ENCODE assay signal across 34 cellular contexts in genomic region chr7:155781433-155781832, GRCh38. TPM values are rescaled to one million over a fixed set of nuclear protein-coding genes. Genes with fewer than 3 reads are reported as not detected.
"Had no signal": no experiment of that assay in that cellular context is flagged by ENCODE, and none has a peak within 500 bp of the region (broad histone marks: within the 10 kb centered on the region; RNA-seq: fewer than 3 reads in every experiment).

No MANE protein-coding gene starts in this region.

- H3K27me3 ChIP-seq: MG63, Peyer's patch had no signal

- H3K27ac Mint-ChIP-seq: activated CD4-positive, alpha-beta T cell treated with anti-CD3 and anti-CD28 coated beads for 36 hours; activated CD4-positive, alpha-beta T cell treated with anti-CD3 and anti-CD28 coated beads, Interleukin-2, amount 10 ng/mL, durations not matched to agents 7 days and 5 days; activated CD8-positive, alpha-beta T cell treated with anti-CD3 and anti-CD28 coated beads, Interleukin-2, amount 10 ng/mL, durations not matched to agents 7 days and 5 days; activated naive CD4-positive, alpha-beta T cell treated with anti-CD3 and anti-CD28 coated beads, Interleukin-2, amount 10 ng/mL, durations not matched to agents 7 days and 5 days; activated naive CD8-positive, alpha-beta T cell; activated naive CD8-positive, alpha-beta T cell treated with anti-CD3 and anti-CD28 coated beads, Interleukin-2, amount 50 U/mL, for 24 hours; T-helper 1 cell treated with Interleukin-12 subunit alpha and Interleukin-12 subunit beta and Interleukin-4 antibody, amounts not matched to agents 30 μg/mL and 1 μg/mL, for 36 hours; T-helper 2 cell treated with Interferon-gamma antibody and Interleukin-4, amounts not matched to agents 5 μg/mL and 100 μg/mL, for 36 hours had no signal

- ATAC-seq: activated CD4-positive, alpha-beta T cell treated with anti-CD3 and anti-CD28 coated beads for 36 hours; activated CD4-positive, CD25-positive, alpha-beta regulatory T cell treated with anti-CD3 and anti-CD28 coated beads, Interleukin-2, amount 50 U/mL, for 24 hours; activated CD8-positive, alpha-beta T cell treated with anti-CD3 and anti-CD28 coated beads, Interleukin-2, amount 10 ng/mL, durations not matched to agents 7 days and 5 days; activated naive CD8-positive, alpha-beta T cell treated with anti-CD3 and anti-CD28 coated beads, Interleukin-2, amount 50 U/mL, for 24 hours; activated T-cell treated with anti-CD3 and anti-CD28 coated beads, Interleukin-2, amount 50 U/mL, for 4 hours; PC-3 had no signal

- H3K9me3 ChIP-seq: MG63, Peyer's patch, SJSA1, SK-N-SH had no signal

- H3K4me1 ChIP-seq: Peyer's patch, SJSA1 had no signal

- H3K4me3 Mint-ChIP-seq: activated CD4-positive, alpha-beta T cell treated with anti-CD3 and anti-CD28 coated beads for 36 hours; activated CD4-positive, alpha-beta T cell treated with anti-CD3 and anti-CD28 coated beads, Interleukin-2, amount 10 ng/mL, durations not matched to agents 7 days and 5 days; activated CD8-positive, alpha-beta T cell treated with anti-CD3 and anti-CD28 coated beads, Interleukin-2, amount 10 ng/mL, durations not matched to agents 7 days and 5 days; activated naive CD4-positive, alpha-beta T cell treated with anti-CD3 and anti-CD28 coated beads, Interleukin-2, amount 10 ng/mL, durations not matched to agents 7 days and 5 days; activated naive CD8-positive, alpha-beta T cell; activated naive CD8-positive, alpha-beta T cell treated with anti-CD3 and anti-CD28 coated beads, Interleukin-2, amount 50 U/mL, for 24 hours; activated T-cell treated with anti-CD3 and anti-CD28 coated beads, Interleukin-2, amount 50 U/mL, for 4 hours; brain; T-helper 1 cell treated with Interleukin-12 subunit alpha and Interleukin-12 subunit beta and Interleukin-4 antibody, amounts not matched to agents 30 μg/mL and 1 μg/mL, for 36 hours; T-helper 2 cell treated with Interferon-gamma antibody and Interleukin-4, amounts not matched to agents 5 μg/mL and 100 μg/mL, for 36 hours had no signal

- H3K4me1 Mint-ChIP-seq: activated CD4-positive, alpha-beta T cell treated with anti-CD3 and anti-CD28 coated beads, Interleukin-2, amount 10 ng/mL, durations not matched to agents 7 days and 5 days; activated naive CD4-positive, alpha-beta T cell treated with anti-CD3 and anti-CD28 coated beads, Interleukin-2, amount 10 ng/mL, durations not matched to agents 7 days and 5 days had no signal

- DNase-seq: activated CD4-positive, alpha-beta T cell treated with anti-CD3 and anti-CD28 coated beads for 36 hours; activated CD4-positive, alpha-beta T cell treated with anti-CD3 and anti-CD28 coated beads, Interleukin-2, amount 10 ng/mL, durations not matched to agents 7 days and 5 days; activated CD4-positive, alpha-beta T cell treated with anti-CD3 and anti-CD28 coated beads, Interleukin-2, amount 50 U/mL, for 48 hours; activated CD8-positive, alpha-beta T cell treated with anti-CD3 and anti-CD28 coated beads, Interleukin-2, amount 10 ng/mL, durations not matched to agents 7 days and 5 days; activated effector memory CD4-positive, alpha-beta T cell treated with Interleukin-2 at 50 U/mL for 16 hours; activated naive CD4-positive, alpha-beta T cell treated with anti-CD3 and anti-CD28 coated beads, Interleukin-2, amount 10 ng/mL, durations not matched to agents 7 days and 5 days; activated naive CD8-positive, alpha-beta T cell treated with anti-CD3 and anti-CD28 coated beads, Interleukin-2, amount 50 U/mL, for 24 hours; activated T-cell treated with anti-CD3 and anti-CD28 coated beads, Interleukin-2, amount 50 U/mL, for 4 hours; anterior cingulate cortex; caudate nucleus; cerebellar nuclear complex; Kasumi-1; KG1; MG63; NCI-H1092; NCI-H187 treated with DMSO at 0.1 percent for 48 hours; NCI-H2081; NCI-H2171 treated with DMSO at 0.1 percent for 48 hours; NCI-H226; NCI-H446 treated with DMSO at 0.1 percent for 48 hours; NCI-H524; NK-92 treated with Interleukin-12 subunit alpha and Interleukin-12 subunit beta, amount 100 ng/mL, for 24 hours; PC-3; RPMI8226; SHP77 treated with DMSO at 0.1 percent for 48 hours; SK-N-SH had no signal

- H3K36me3 ChIP-seq: MG63 had no signal

- H3K4me3 ChIP-seq: MG63, Peyer's patch, SJSA1 had no signal

- H3K27ac ChIP-seq: Peyer's patch, SJSA1 had no signal

- H3K9me3 Mint-ChIP-seq: activated CD4-positive, alpha-beta T cell treated with anti-CD3 and anti-CD28 coated beads, Interleukin-2, amount 10 ng/mL, durations not matched to agents 7 days and 5 days; activated naive CD4-positive, alpha-beta T cell treated with anti-CD3 and anti-CD28 coated beads, Interleukin-2, amount 10 ng/mL, durations not matched to agents 7 days and 5 days; activated naive CD8-positive, alpha-beta T cell treated with anti-CD3 and anti-CD28 coated beads, Interleukin-2, amount 50 U/mL, for 24 hours; activated T-cell treated with anti-CD3 and anti-CD28 coated beads, Interleukin-2, amount 50 U/mL, for 4 hours; brain; T-helper 1 cell treated with Interleukin-12 subunit alpha and Interleukin-12 subunit beta and Interleukin-4 antibody, amounts not matched to agents 30 μg/mL and 1 μg/mL, for 36 hours; T-helper 2 cell treated with Interferon-gamma antibody and Interleukin-4, amounts not matched to agents 5 μg/mL and 100 μg/mL, for 36 hours had no signal

RNA-seq across cellular contexts. Expression of gene SHH, which starts 30.8 kb away (rescaled TPM):
- total RNA-seq: activated CD4-positive, alpha-beta T cell treated with anti-CD3 and anti-CD28 coated beads for 36 hours; activated CD4-positive, alpha-beta T cell treated with anti-CD3 and anti-CD28 coated beads, Interleukin-2, amount 10 ng/mL, durations not matched to agents 7 days and 5 days; bronchial epithelial cell; SJSA1 had no signal
- polyA plus RNA-seq: SK-N-SH had no signal
